ENCODE assay signal across 18 cellular contexts in the genomic region with DNA sequence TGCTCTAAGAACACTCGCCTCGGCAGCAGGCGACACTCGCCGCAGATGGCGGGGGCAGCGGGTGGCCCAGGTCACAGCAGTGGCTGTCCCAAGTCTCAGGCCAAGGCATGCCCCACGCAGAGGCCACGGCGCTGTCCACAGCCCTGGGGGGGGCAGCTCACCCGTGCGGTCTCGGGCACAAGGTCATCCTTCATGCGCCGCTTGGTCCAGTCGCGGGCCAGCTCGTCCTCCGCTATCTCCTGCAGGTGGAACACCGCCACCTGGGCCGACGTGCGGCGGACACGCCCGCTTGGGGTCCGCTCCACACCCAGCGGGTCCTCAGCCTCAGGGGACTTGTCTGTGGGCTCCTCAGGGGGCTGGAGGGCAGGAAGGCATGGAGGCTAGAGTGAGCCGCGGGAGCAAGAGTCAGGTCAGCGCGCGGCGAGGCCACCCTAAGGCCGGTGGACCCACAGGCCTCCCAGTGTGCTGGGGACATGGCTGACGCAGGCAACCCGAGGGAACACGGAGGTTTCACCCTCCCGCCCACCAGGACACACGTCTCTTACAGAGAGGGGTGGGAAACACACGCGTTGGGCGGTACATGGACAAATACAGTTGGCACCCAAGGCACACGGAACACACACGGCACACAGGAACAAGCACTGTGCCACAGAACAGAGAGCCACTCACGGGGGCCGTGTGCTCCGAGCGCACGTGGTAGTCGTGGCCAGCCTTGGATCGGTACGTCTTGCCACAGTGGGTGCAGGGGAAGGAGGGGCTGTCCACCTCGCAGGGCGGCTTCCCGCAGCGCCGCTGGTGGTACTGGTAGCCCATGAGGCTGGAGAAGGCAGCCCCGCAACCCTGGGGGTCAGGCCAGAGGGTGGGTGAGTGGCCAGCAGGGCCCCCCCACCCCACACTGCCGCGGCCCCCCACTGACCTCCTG. TPM values are rescaled to one million over a fixed set of nuclear protein-coding genes. Genes with fewer than 3 reads are reported as not detected.
"Had no signal": no experiment of that assay in that cellular context is flagged by ENCODE, and none has a peak within 500 bp of the region (broad histone marks: within the 10 kb centered on the region; RNA-seq: fewer than 3 reads in every experiment).

No MANE protein-coding gene starts in this region.

- H3K27me3 Mint-ChIP-seq: activated CD8-positive, alpha-beta memory T cell treated with anti-CD3 and anti-CD28 coated beads, Interleukin-2, amount 10 ng/mL, durations not matched to agents 7 days and 5 days; activated naive CD8-positive, alpha-beta T cell; activated T-cell treated with anti-CD3 and anti-CD28 coated beads, Interleukin-2, amount 50 U/mL, for 24 hours; naive thymus-derived CD4-positive, alpha-beta T cell; progenitor cell of endocrine pancreas had no signal

- DNase-seq: activated CD4-positive, alpha-beta T cell treated with anti-CD3 and anti-CD28 coated beads, Interleukin-2, amount 50 U/mL, for 48 hours; activated CD8-positive, alpha-beta memory T cell treated with anti-CD3 and anti-CD28 coated beads, Interleukin-2, amount 10 ng/mL, durations not matched to agents 7 days and 5 days; activated gamma-delta T cell; activated T-cell treated with anti-CD3 and anti-CD28 coated beads, Interleukin-2, amount 50 U/mL, for 24 hours; dorsolateral prefrontal cortex; hypothalamus; stimulated activated CD4-positive, alpha-beta T cell treated with anti-CD3 and anti-CD28 coated beads, Interleukin-12 subunit alpha, Interleukin-12 subunit beta, amount 100 ng/mL, for 4 hours; stomach; SW 1271 had no signal

- H3K9me3 ChIP-seq: ascending aorta, sigmoid colon had no signal

- H3K9me3 Mint-ChIP-seq: activated T-cell treated with anti-CD3 and anti-CD28 coated beads, Interleukin-2, amount 50 U/mL, for 24 hours; naive thymus-derived CD4-positive, alpha-beta T cell; T-helper 2 cell treated with Interferon-gamma antibody and Interleukin-4, amounts not matched to agents 5 μg/mL and 100 μg/mL, for 36 hours had no signal

- H3K4me3 Mint-ChIP-seq: activated CD8-positive, alpha-beta memory T cell treated with anti-CD3 and anti-CD28 coated beads, Interleukin-2, amount 10 ng/mL, durations not matched to agents 7 days and 5 days; activated naive CD8-positive, alpha-beta T cell; activated T-cell treated with anti-CD3 and anti-CD28 coated beads, Interleukin-2, amount 50 U/mL, for 24 hours; naive thymus-derived CD4-positive, alpha-beta T cell; T-helper 2 cell treated with Interferon-gamma antibody and Interleukin-4, amounts not matched to agents 5 μg/mL and 100 μg/mL, for 36 hours had no signal

- FAIRE-seq: bronchial epithelial cell, urothelium cell line had no signal

- H3K27me3 ChIP-seq: ascending aorta, dorsolateral prefrontal cortex, sigmoid colon, stomach had no signal

- H3K4me3 ChIP-seq: ascending aorta, dorsolateral prefrontal cortex, sigmoid colon, stomach had no signal

- H3K36me3 Mint-ChIP-seq: activated naive CD8-positive, alpha-beta T cell had no signal

- H3K27ac Mint-ChIP-seq: activated CD8-positive, alpha-beta memory T cell treated with anti-CD3 and anti-CD28 coated beads, Interleukin-2, amount 10 ng/mL, durations not matched to agents 7 days and 5 days; activated naive CD8-positive, alpha-beta T cell; activated T-cell treated with anti-CD3 and anti-CD28 coated beads, Interleukin-2, amount 50 U/mL, for 24 hours; naive thymus-derived CD4-positive, alpha-beta T cell; progenitor cell of endocrine pancreas; T-helper 2 cell treated with Interferon-gamma antibody and Interleukin-4, amounts not matched to agents 5 μg/mL and 100 μg/mL, for 36 hours had no signal

- H3K27ac ChIP-seq: ascending aorta, dorsolateral prefrontal cortex, sigmoid colon, stomach had no signal

- ATAC-seq: activated CD4-positive, CD25-positive, alpha-beta regulatory T cell treated with anti-CD3 and anti-CD28 coated beads, Interleukin-2, amount 50 U/mL, for 24 hours; activated CD8-positive, alpha-beta memory T cell treated with anti-CD3 and anti-CD28 coated beads, Interleukin-2, amount 10 ng/mL, durations not matched to agents 7 days and 5 days; naive thymus-derived CD4-positive, alpha-beta T cell had no signal

RNA-seq across cellular contexts. Expression of a gene that starts 16.8 kb away (rescaled TPM):
- total RNA-seq: ascending aorta had no signal
